ENCODE assay signal across 17 cellular contexts in genomic region chr17:7823581-7824001, GRCh38. TPM values are rescaled to one million over a fixed set of nuclear protein-coding genes. Genes with fewer than 3 reads are reported as not detected.
A peak's percentile ranks its signal among the peaks of the same experiment; 100 is the strongest.
DNase-seq lines count a peak whose midpoint lies in the region; TF ChIP-seq lines count a peak whose summit lies in the region.
"Had no signal": no experiment of that assay in that cellular context is flagged by ENCODE, and none has a peak within 500 bp of the region (broad histone marks: within the 10 kb centered on the region; RNA-seq: fewer than 3 reads in every experiment).

No MANE protein-coding gene starts in this region.

- H3K79me2 ChIP-seq in trophoblast cell (ENCODE audit: control insufficient read depth, insufficient read depth, low read length, poor library complexity) = no peaks in the 10 kb centered on the region

- H4K8ac ChIP-seq in trophoblast cell (ENCODE audit: low read depth, low read length) = no peak overlapping the region

- peaks cover 14% of the 10 kb centered on the region for H3K4me1 Mint-ChIP-seq in activated naive CD4-positive, alpha-beta T cell treated with anti-CD3 and anti-CD28 coated beads, Interleukin-2, amount 50 U/mL, for 24 hours
- H3K4me1 Mint-ChIP-seq in nephron progenitor cell (peaks cover 8% of the 10 kb centered on the region), endothelial cell (ENCODE audit: unreplicated experiment) (peaks cover 13% of the 10 kb centered on the region)

- H3K9me3 ChIP-seq in trophoblast cell (ENCODE audit: insufficient read depth, low read depth, low read length) = peaks cover 4% of the 10 kb centered on the region
- H3K9me3 ChIP-seq: SJCRH30 had no signal

- whole genome bisulfite sequencing in trophoblast cell (ENCODE audit: extremely low coverage, insufficient coverage, insufficient read length) = no CpG with 5 or more reads among the region's 20 CpGs

- H3K4me2 ChIP-seq in trophoblast cell (ENCODE audit: low read length) = no peak overlapping the region

- no peak overlapping the region for H2BK12ac ChIP-seq in trophoblast cell (ENCODE audit: low read length)

- H3K4ac ChIP-seq in trophoblast cell (ENCODE audit: low read depth, low read length) = no peak overlapping the region

- H3K4me1 ChIP-seq in trophoblast cell (ENCODE audit: control insufficient read depth in 1 of 2, insufficient read depth in 2 of 2, low read length in 2 of 2) = peaks cover 3 to 9% of the 10 kb centered on the region in 2 experiments
- H3K4me1 ChIP-seq: SJCRH30 had no signal

- H2BK5ac ChIP-seq in trophoblast cell (ENCODE audit: low read depth, low read length, poor library complexity) = no peak overlapping the region

- no peaks in the 10 kb centered on the region for H3K36me3 Mint-ChIP-seq in activated naive CD4-positive, alpha-beta T cell treated with anti-CD3 and anti-CD28 coated beads, Interleukin-2, amount 50 U/mL, for 24 hours
- H3K36me3 Mint-ChIP-seq in nephron progenitor cell (ENCODE audit: low read depth) = no peaks in the 10 kb centered on the region
- no peaks in the 10 kb centered on the region for H3K36me3 Mint-ChIP-seq in endothelial cell (ENCODE audit: low read depth, unreplicated experiment)

- H4K91ac ChIP-seq in trophoblast cell (ENCODE audit: low read depth, low read length) = no peak overlapping the region

- no peak overlapping the region for H3K23ac ChIP-seq in trophoblast cell (ENCODE audit: low read length)

- H3K4me3 ChIP-seq in trophoblast cell (ENCODE audit: low read depth, low read length) = no peak overlapping the region
- H3K4me3 ChIP-seq: SJCRH30 had no signal

- H3K9me3 Mint-ChIP-seq in activated naive CD4-positive, alpha-beta T cell treated with anti-CD3 and anti-CD28 coated beads, Interleukin-2, amount 50 U/mL, for 24 hours = no peaks in the 10 kb centered on the region
- H3K9me3 Mint-ChIP-seq in nephron progenitor cell = no peaks in the 10 kb centered on the region
- H3K9me3 Mint-ChIP-seq in endothelial cell (ENCODE audit: unreplicated experiment) = no peaks in the 10 kb centered on the region

- H3K4me3 Mint-ChIP-seq in activated naive CD4-positive, alpha-beta T cell treated with anti-CD3 and anti-CD28 coated beads, Interleukin-2, amount 50 U/mL, for 24 hours = no peak overlapping the region
- H3K4me3 Mint-ChIP-seq in nephron progenitor cell = no peak overlapping the region
- H3K4me3 Mint-ChIP-seq in endothelial cell (ENCODE audit: unreplicated experiment) = no peak overlapping the region

- H2AK5ac ChIP-seq in trophoblast cell (ENCODE audit: low read length) = no peak overlapping the region

- TF ChIP-seq CTCF in nephron progenitor cell (IDR thresholded peaks at IDR 0.05) (no peak), endothelial cell (IDR thresholded peaks at IDR 0.05; ENCODE audit: unreplicated experiment) (no peak)

- no peak overlapping the region for H3K14ac ChIP-seq in trophoblast cell (ENCODE audit: low read length)

- no peaks in the 10 kb centered on the region for H3K79me1 ChIP-seq in trophoblast cell (ENCODE audit: low read length)

- H3K18ac ChIP-seq in trophoblast cell (ENCODE audit: low read length) = no peak overlapping the region

- no peaks in the 10 kb centered on the region for H3K27me3 Mint-ChIP-seq in activated naive CD4-positive, alpha-beta T cell treated with anti-CD3 and anti-CD28 coated beads, Interleukin-2, amount 50 U/mL, for 24 hours
- H3K27me3 Mint-ChIP-seq in nephron progenitor cell (ENCODE audit: low read depth, poor library complexity) (peaks cover 84% of the 10 kb centered on the region), endothelial cell (ENCODE audit: unreplicated experiment) (peaks cover 3% of the 10 kb centered on the region)

- no peak overlapping the region for H3K27ac ChIP-seq in trophoblast cell (ENCODE audit: low read depth, low read length)
- H3K27ac ChIP-seq: RWPE1, SJCRH30 had no signal

- intact Hi-C loops in head of caudate nucleus (cut with DNase I) = loop anchor here (5.0 kb wide), 1 partner anchor 34 kb away; the partner anchor contains the start of genes CYB5D1, NAA38 and TMEM88

- peak overlapping the region; percentile 8 for H2BK120ac ChIP-seq in trophoblast cell (ENCODE audit: insufficient read depth, low read length, poor library complexity)

- no peaks in the 10 kb centered on the region for H3K27me3 ChIP-seq in trophoblast cell (ENCODE audit: insufficient read depth, low read length)
- H3K27me3 ChIP-seq: SJCRH30 had no signal

- no peak overlapping the region for H2AFZ ChIP-seq in trophoblast cell (ENCODE audit: insufficient read depth, low read length, poor library complexity)

- H4K12ac ChIP-seq in trophoblast cell (ENCODE audit: low read depth, low read length) = no peak overlapping the region

- H3K36me3 ChIP-seq in trophoblast cell (ENCODE audit: control insufficient read depth in 1 of 2, insufficient read depth in 2 of 2, low read length in 2 of 2) = no peaks in the 10 kb centered on the region
- H3K36me3 ChIP-seq: SJCRH30 had no signal

- H3K9ac ChIP-seq in trophoblast cell (ENCODE audit: low read length) = no peak overlapping the region

- peak overlapping the region; percentile 14 for H3K27ac Mint-ChIP-seq in activated naive CD4-positive, alpha-beta T cell treated with anti-CD3 and anti-CD28 coated beads, Interleukin-2, amount 50 U/mL, for 24 hours
- H3K27ac Mint-ChIP-seq in nephron progenitor cell (no peak overlapping the region), endothelial cell (ENCODE audit: unreplicated experiment) (no peak overlapping the region)

- DNase-seq in activated naive CD4-positive, alpha-beta T cell treated with anti-CD3 and anti-CD28 coated beads, Interleukin-2, amount 50 U/mL, for 16 hours = no peak
- DNase-seq in NCI-H146 treated with DMSO at 0.1 percent for 48 hours (lab: John Stamatoyannopoulos, UW; ENCODE audit: unreplicated experiment) (peak; percentile 61), head of caudate nucleus (peak in 39 of 42 donors; percentile 24 to 74 (median 42)), trophoblast cell (no peak), NCI-H2227 (lab: John Stamatoyannopoulos, UW; ENCODE audit: unreplicated experiment) (no peak), nephron progenitor cell (no peak), endothelial cell (ENCODE audit: low spot score) (no peak)
- DNase-seq: Calu3, DND-41, GOT3, NCI-H1694, NCI-H510A, OCI-M1, SJCRH30, SW 1271 had no signal

RNA-seq across cellular contexts. Expression of gene KDM6B, which starts 10.4 kb away (rescaled TPM):
- 34.8 and 36.0 TPM in 2 replicates for polyA plus RNA-seq in trophoblast cell (2013)
- total RNA-seq in endothelial cell (ENCODE audit: unreplicated experiment) = 47.4 TPM

RNA-seq across cellular contexts. Expression of gene TMEM88, which starts 31.3 kb away (rescaled TPM):
- 23.8 and 25.6 TPM in 2 replicates for polyA plus RNA-seq in trophoblast cell (2013)
- 13.6 TPM for total RNA-seq in endothelial cell (ENCODE audit: unreplicated experiment)

RNA-seq across cellular contexts. Expression of gene NAA38, which starts 33.8 kb away (rescaled TPM):
- polyA plus RNA-seq in trophoblast cell (2013) = 73.2 and 77.1 TPM in 2 replicates
- 97.9 TPM for total RNA-seq in endothelial cell (ENCODE audit: unreplicated experiment)

RNA-seq across cellular contexts. Expression of gene CYB5D1, which starts 34.2 kb away (rescaled TPM):
- polyA plus RNA-seq in trophoblast cell (2013) = 5.2 and 5.7 TPM in 2 replicates
- 6.4 TPM for total RNA-seq in endothelial cell (ENCODE audit: unreplicated experiment)

Comparison
In these comparisons a context has a peak if more than half of its experiments do, and no peak if none do; other contexts are left out.
1. DNase-seq: peak in NCI-H146 treated with DMSO at 0.1 percent for 48 hours (single experiment) and head of caudate nucleus (39 of 42); none in activated naive CD4-positive, alpha-beta T cell treated with anti-CD3 and anti-CD28 coated beads, Interleukin-2, amount 50 U/mL, for 16 hours (single experiment), trophoblast cell (0 of 2), NCI-H2227 (single experiment), nephron progenitor cell (single experiment) and endothelial cell (single experiment).